In genomic region chr10:87228247-87228646, GRCh38 we compare ENCODE assay signal across 1 cellular context. TPM values are rescaled to one million over a fixed set of nuclear protein-coding genes. Genes with fewer than 3 reads are reported as not detected.
"Had no signal": no experiment of that assay in that cellular context is flagged by ENCODE, and none has a peak within 500 bp of the region (broad histone marks: within the 10 kb centered on the region; RNA-seq: fewer than 3 reads in every experiment).

No MANE protein-coding gene starts in this region.

RNA-seq across cellular contexts. Expression of gene NUTM2A, which starts 3.0 kb away (rescaled TPM):
- total RNA-seq: activated CD4-positive, alpha-beta T cell treated with anti-CD3 and anti-CD28 coated beads, Interleukin-2, amount 10 ng/mL, durations not matched to agents 24 days and 14 days had no signal
